Comparison of ENCODE assay signal across 9 cellular contexts in genomic region chr11:32173435-32173834, GRCh38.
DNase-seq lines count a peak whose midpoint lies in the region; ATAC-seq and TF ChIP-seq lines count a peak whose summit lies in the region.
"Had no signal": no experiment of that assay in that cellular context is flagged by ENCODE, and none has a peak within 500 bp of the region (broad histone marks: within the 10 kb centered on the region; RNA-seq: fewer than 3 reads in every experiment).

No MANE protein-coding gene starts in this region.

- no peak overlapping the region for H3K9ac ChIP-seq in smooth muscle cell (ENCODE audit: low read depth)

- peaks cover 6% of the 10 kb centered on the region for H3K27me3 ChIP-seq in smooth muscle cell (ENCODE audit: low read depth)

- TF ChIP-seq CTCF in MCF 10A (IDR thresholded peaks at IDR 0.05; ENCODE audit: unreplicated experiment) (peak; percentile 73), smooth muscle cell (IDR thresholded peaks at IDR 0.05; ENCODE audit: borderline replicate concordance, insufficient read depth, poor library complexity, severe bottlenecking) (peak; percentile 60)

- H3K9me3 Mint-ChIP-seq in MCF 10A (ENCODE audit: unreplicated experiment) = no peaks in the 10 kb centered on the region
- no peaks in the 10 kb centered on the region for H3K9me3 Mint-ChIP-seq in immature natural killer cell
- H3K9me3 Mint-ChIP-seq: central memory CD8-positive, alpha-beta T cell had no signal

- no peaks in the 10 kb centered on the region for H3K4me1 Mint-ChIP-seq in MCF 10A (ENCODE audit: insufficient read depth, unreplicated experiment)
- no peaks in the 10 kb centered on the region for H3K4me1 Mint-ChIP-seq in immature natural killer cell

- no peak overlapping the region for H3K4me3 ChIP-seq in smooth muscle cell

- peaks cover 8% of the 10 kb centered on the region for H3K4me1 ChIP-seq in smooth muscle cell (ENCODE audit: low read depth)

- no peak overlapping the region for H3K4me2 ChIP-seq in smooth muscle cell

- H3K36me3 ChIP-seq in smooth muscle cell (ENCODE audit: low read depth) = no peaks in the 10 kb centered on the region

- H3K4me3 Mint-ChIP-seq in MCF 10A (ENCODE audit: unreplicated experiment) (no peak overlapping the region), immature natural killer cell (no peak overlapping the region)
- H3K4me3 Mint-ChIP-seq: central memory CD8-positive, alpha-beta T cell had no signal

- BruUV-seq in MCF 10A (replicated peaks; lab: Mats Ljungman, UMichigan) = no TSS peak

- H3K27ac Mint-ChIP-seq in MCF 10A (ENCODE audit: low read depth, unreplicated experiment) (no peak overlapping the region), immature natural killer cell (no peak overlapping the region)

- no peaks in the 10 kb centered on the region for H4K20me1 ChIP-seq in smooth muscle cell (ENCODE audit: low read depth)

- POLR2A ChIA-PET in MCF 10A (lab: Yijun Ruan, JAX) = no interaction called here

- no peak overlapping the region for H3K27ac ChIP-seq in smooth muscle cell (ENCODE audit: low read depth)

- H2AFZ ChIP-seq in smooth muscle cell (ENCODE audit: low read depth) = no peak overlapping the region

- WGBS in smooth muscle cell (ENCODE audit: low lambda C conversion rate) = 3% methylated on average over 4 of the region's 4 CpGs

- peak; percentile 41 for DNase-seq in activated CD4-positive, alpha-beta T cell treated with anti-CD3 and anti-CD28 coated beads for 48 hours
- DNase-seq in activated CD4-positive, alpha-beta T cell treated with anti-CD3 and anti-CD28 coated beads for 4 hours = no peak
- DNase-seq in NCI-H774 (lab: John Stamatoyannopoulos, UW) (peak; percentile 5), MCF 10A (ENCODE audit: unreplicated experiment) (peak; percentile 62), immature natural killer cell (peak in 2 of 3 donors; percentile 4 to 25), smooth muscle cell (lab: John Stamatoyannopoulos, UW; ENCODE audit: unreplicated experiment) (no peak), T-helper 9 cell (no peak)

- CTCF ChIA-PET in MCF 10A (lab: Yijun Ruan, JAX) = interaction anchor here (0.6 to 10.2 kb wide), 19 partner anchors 12 to 936 kb away, joined by 3 to 241 read pairs (median 3); no protein-coding TSS in a partner anchor

- H3K79me2 ChIP-seq in smooth muscle cell (ENCODE audit: low read depth) = no peaks in the 10 kb centered on the region

- peak; percentile 57 for ATAC-seq in HG02943 (IDR thresholded peaks at IDR 0.05; ENCODE audit: low read depth, unreplicated experiment)

- intact Hi-C loops in MCF 10A (cut with micrococcal nuclease) = loop anchor here (1.0 to 10.0 kb wide), 6 partner anchors 121 to 1066 kb away; no protein-coding TSS in a partner anchor

- H3K36me3 Mint-ChIP-seq in MCF 10A (ENCODE audit: insufficient read depth, unreplicated experiment) (no peaks in the 10 kb centered on the region), immature natural killer cell (no peaks in the 10 kb centered on the region)

- H3K9me3 ChIP-seq in smooth muscle cell (replicated peaks; ENCODE audit: low read depth) = no peaks in the 10 kb centered on the region

- no peaks in the 10 kb centered on the region for H3F3A ChIP-seq in smooth muscle cell (ENCODE audit: low read depth)

- peaks cover 9% of the 10 kb centered on the region for H3K27me3 Mint-ChIP-seq in MCF 10A (ENCODE audit: insufficient read depth, unreplicated experiment)
- H3K27me3 Mint-ChIP-seq in immature natural killer cell (ENCODE audit: low read depth in 3 of 3) = peaks cover 6 to 7% (median 6%) of the 10 kb centered on the region in 3 donors

Comparison
In these comparisons a context has a peak if more than half of its experiments do, and no peak if none do; other contexts are left out.
1. DNase-seq: peak in activated CD4-positive, alpha-beta T cell treated with anti-CD3 and anti-CD28 coated beads for 48 hours (single experiment), NCI-H774 (single experiment), MCF 10A (single experiment) and immature natural killer cell (2 of 3); none in activated CD4-positive, alpha-beta T cell treated with anti-CD3 and anti-CD28 coated beads for 4 hours (0 of 2), smooth muscle cell (single experiment) and T-helper 9 cell (single experiment).